ENCODE assay signal across 11 cellular contexts in the genomic region with DNA sequence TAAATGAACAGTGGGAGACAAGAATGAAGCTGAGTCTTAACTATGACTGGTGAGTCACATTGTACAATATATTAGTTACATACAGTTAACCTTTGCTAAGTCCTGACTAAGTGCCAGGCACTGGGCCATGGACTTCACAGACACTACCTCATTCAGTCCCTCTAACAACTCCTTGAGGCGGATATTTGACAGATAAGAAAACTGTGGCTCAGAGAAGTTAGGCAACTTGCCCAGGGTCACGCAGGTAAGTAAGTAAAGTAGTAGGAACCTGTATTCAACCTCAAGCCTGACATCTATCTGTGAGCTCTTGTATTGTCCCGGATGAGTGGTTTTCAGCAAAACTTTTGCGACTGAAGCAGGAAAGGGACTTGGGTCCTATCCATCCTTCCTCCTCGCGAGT.
DNase-seq lines count a peak whose midpoint lies in the region; ATAC-seq and TF ChIP-seq lines count a peak whose summit lies in the region.
"Had no signal": no experiment of that assay in that cellular context is flagged by ENCODE, and none has a peak within 500 bp of the region (broad histone marks: within the 10 kb centered on the region; RNA-seq: fewer than 3 reads in every experiment).

No MANE protein-coding gene starts in this region.

- no peak overlapping the region for H2AFZ ChIP-seq in Karpas-422 (ENCODE audit: low read length)

- in situ Hi-C loops in brain microvascular endothelial cell (cut with HindIII; ENCODE audit: low pct_ligation_motif_present, low sequenced_read_pairs) = loop anchor here (25.0 kb wide), 1 partner anchor 234 kb away; no protein-coding TSS in a partner anchor

- TF ChIP-seq CTCF in Caco-2 (IDR thresholded peaks at IDR 0.05; ENCODE audit: insufficient read depth in 1 of 2, low read depth in 1 of 2, low read length in 1 of 2, severe bottlenecking in 1 of 2, unreplicated experiment in 1 of 2) (peak; percentile 5 to 24), brain microvascular endothelial cell (IDR thresholded peaks at IDR 0.05; ENCODE audit: low read depth, low read length, missing control alignments) (peak; percentile 42), lower lobe of right lung (IDR thresholded peaks at IDR 0.05) (no peak), dorsolateral prefrontal cortex (IDR thresholded peaks at IDR 0.05 in 54 of 56, conservative IDR thresholded peaks at IDR 0.05 in 2 of 56; ENCODE audit: low read depth in 1 of 56, partially characterized antibody in 56 of 56) (no peak)

- no peaks in the 10 kb centered on the region for H3K9me3 ChIP-seq in Caco-2
- H3K9me3 ChIP-seq in Karpas-422 (ENCODE audit: low read length) = no peaks in the 10 kb centered on the region
- H3K9me3 ChIP-seq in lower lobe of right lung = no peaks in the 10 kb centered on the region
- H3K9me3 ChIP-seq: testis had no signal

- no peaks in the 10 kb centered on the region for H3K9me2 ChIP-seq in Karpas-422 (replicated peaks; ENCODE audit: insufficient read depth, low read length)

- no peak overlapping the region for H3K4me2 ChIP-seq in Karpas-422 (ENCODE audit: low read depth, low read length, poor library complexity, severe bottlenecking)

- BruUV-seq in Caco-2 (replicated peaks; lab: Mats Ljungman, UMichigan) = no TSS peak

- intact Hi-C loops in Caco-2 (cut with micrococcal nuclease; ENCODE audit: unreplicated experiment) (no loop called here), lower lobe of right lung (cut with DNase I) (no loop called here), dorsolateral prefrontal cortex (cut with DNase I) (no loop called here)

- H3K79me2 ChIP-seq in Karpas-422 (ENCODE audit: low read length) = no peaks in the 10 kb centered on the region

- no peaks in the 10 kb centered on the region for H3K27me3 Mint-ChIP-seq in Caco-2 (ENCODE audit: insufficient read depth, unreplicated experiment)

- peaks cover 8% of the 10 kb centered on the region for H3K4me1 Mint-ChIP-seq in Caco-2 (ENCODE audit: low read depth, unreplicated experiment)

- peak; percentile 63 to 76 for ATAC-seq in lower lobe of right lung

- H3K36me3 ChIP-seq in Caco-2 (ENCODE audit: control insufficient read depth, insufficient read depth, low read length) (no peaks in the 10 kb centered on the region), Karpas-422 (ENCODE audit: insufficient read depth, low read length) (no peaks in the 10 kb centered on the region), brain microvascular endothelial cell (replicated peaks) (peaks cover 26% of the 10 kb centered on the region), lower lobe of right lung (peaks cover 4% of the 10 kb centered on the region)

- no peak overlapping the region for H3K27ac Mint-ChIP-seq in Caco-2 (ENCODE audit: unreplicated experiment)

- H3K4me3 Mint-ChIP-seq in Caco-2 (ENCODE audit: unreplicated experiment) = no peak overlapping the region
- H3K4me3 Mint-ChIP-seq: IgD-negative memory B cell had no signal

- POLR2A ChIA-PET in Caco-2 (lab: Charles Lee) = interaction anchor here (1.3 kb wide), 1 partner anchor 86 kb away, joined by 7 read pairs; a partner anchor contains a TSS

- CTCF ChIA-PET in Caco-2 (lab: Charles Lee) = interaction anchor here (0.6 to 0.9 kb wide), 4 partner anchors 25 to 238 kb away, joined by 3 to 6 read pairs (median 4); no protein-coding TSS in a partner anchor

- H3K4me3 ChIP-seq in Caco-2 (ENCODE audit: low read depth, low read length) (no peak overlapping the region), Karpas-422 (ENCODE audit: low read length) (no peak overlapping the region), brain microvascular endothelial cell (ENCODE audit: low read depth, low read length) (no peak overlapping the region), lower lobe of right lung (no peak overlapping the region), dorsolateral prefrontal cortex (no peak overlapping the region)
- H3K4me3 ChIP-seq: testis had no signal

- H3K4me1 ChIP-seq in Caco-2 = no peaks in the 10 kb centered on the region
- no peaks in the 10 kb centered on the region for H3K4me1 ChIP-seq in Karpas-422 (ENCODE audit: low read length)
- no peaks in the 10 kb centered on the region for H3K4me1 ChIP-seq in lower lobe of right lung
- H3K4me1 ChIP-seq: testis had no signal

- no peak overlapping the region for H3K9ac ChIP-seq in Karpas-422 (ENCODE audit: low read length)

- H3K27ac ChIP-seq in Karpas-422 (ENCODE audit: low read length) (no peak overlapping the region), brain microvascular endothelial cell (peak overlapping the region; percentile 46), lower lobe of right lung (no peak overlapping the region), dorsolateral prefrontal cortex (no peak overlapping the region)
- H3K27ac ChIP-seq: testis had no signal

- no peaks in the 10 kb centered on the region for H3K9me3 Mint-ChIP-seq in Caco-2 (ENCODE audit: unreplicated experiment)
- H3K9me3 Mint-ChIP-seq: IgD-negative memory B cell had no signal

- H3K36me3 Mint-ChIP-seq in Caco-2 (ENCODE audit: insufficient read depth, unreplicated experiment) = no peaks in the 10 kb centered on the region
- H3K36me3 Mint-ChIP-seq: IgD-negative memory B cell had no signal

- DNase-seq in Caco-2 (no peak), Karpas-422 (peak; percentile 58), brain microvascular endothelial cell (peak; percentile 89), lower lobe of right lung (no peak), dorsolateral prefrontal cortex (no peak), SKM-1 (lab: John Stamatoyannopoulos, UW; ENCODE audit: unreplicated experiment) (no peak), ecto neural progenitor cell (ENCODE audit: low spot score) (no peak)
- DNase-seq in activated CD4-positive, CD25-positive, alpha-beta regulatory T cell (lab: John Stamatoyannopoulos, UW) = no peak
- DNase-seq: activated naive CD4-positive, alpha-beta T cell treated with anti-CD3 and anti-CD28 coated beads, Interleukin-2, amount 50 U/mL, for 16 hours; testis had no signal

- H3K27me3 ChIP-seq in Caco-2 (replicated peaks; ENCODE audit: control insufficient read depth, insufficient read depth, low read length) (no peaks in the 10 kb centered on the region), Karpas-422 (ENCODE audit: low read length) (no peaks in the 10 kb centered on the region), brain microvascular endothelial cell (replicated peaks) (no peaks in the 10 kb centered on the region), lower lobe of right lung (ENCODE audit: low read depth) (no peaks in the 10 kb centered on the region), dorsolateral prefrontal cortex (no peaks in the 10 kb centered on the region)
- H3K27me3 ChIP-seq: testis had no signal

- H4K20me1 ChIP-seq in Karpas-422 (ENCODE audit: insufficient read depth, low read depth, low read length) = no peaks in the 10 kb centered on the region

Comparison
In these comparisons a context has a peak if more than half of its experiments do, and no peak if none do; other contexts are left out.
1. DNase-seq: peak in Karpas-422 (single experiment) and brain microvascular endothelial cell (single experiment); none in Caco-2 (0 of 2), lower lobe of right lung (single experiment), activated CD4-positive, CD25-positive, alpha-beta regulatory T cell (0 of 4), dorsolateral prefrontal cortex (0 of 10), SKM-1 (single experiment) and ecto neural progenitor cell (single experiment).
2. CTCF ChIP-seq: peak in Caco-2 (2 of 2) and brain microvascular endothelial cell (single experiment); none in lower lobe of right lung (single experiment) and dorsolateral prefrontal cortex (0 of 56).